ENCODE assay signal across 13 cellular contexts in the genomic region with DNA sequence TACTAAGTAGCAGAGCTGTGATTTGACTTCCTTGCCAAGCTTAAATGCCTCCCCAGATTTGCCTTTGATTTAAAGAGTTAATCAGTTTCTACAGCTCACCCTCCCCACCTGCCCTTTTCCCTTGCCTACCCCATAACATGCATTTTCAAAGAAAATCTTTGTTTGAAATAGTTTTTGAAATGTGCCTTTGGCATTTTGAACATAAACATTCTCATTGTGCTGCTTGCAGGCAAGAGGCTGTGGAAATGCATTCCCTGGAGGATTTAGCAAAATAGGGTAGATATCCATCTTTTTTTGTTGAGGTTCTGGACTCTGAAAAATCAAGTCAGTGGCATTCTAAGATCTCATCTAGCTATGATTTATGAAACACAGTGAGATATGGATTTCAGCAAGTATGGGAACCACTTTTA. TPM values are rescaled to one million over a fixed set of nuclear protein-coding genes. Genes with fewer than 3 reads are reported as not detected.
DNase-seq lines count a peak whose midpoint lies in the region; ATAC-seq and TF ChIP-seq lines count a peak whose summit lies in the region.
"Had no signal": no experiment of that assay in that cellular context is flagged by ENCODE, and none has a peak within 500 bp of the region (broad histone marks: within the 10 kb centered on the region; RNA-seq: fewer than 3 reads in every experiment).

No MANE protein-coding gene starts in this region.

- CTCF ChIA-PET in OCI-LY7 (lab: Charles Lee; ENCODE audit: unreplicated experiment): no interaction called here

- peaks cover 3% of the 10 kb centered on the region for H3K9me3 Mint-ChIP-seq in neural crest cell
- H3K9me3 Mint-ChIP-seq: activated naive CD4-positive, alpha-beta T cell treated with anti-CD3 and anti-CD28 coated beads for 36 hours had no signal

- H4K20me1 ChIP-seq in BLaER1 treated with 17β-estradiol and CSF1 and Interleukin-3, amounts not matched to agents 10 nM and 100 nM: peaks cover 70 to 82% (median 81%) of the 10 kb centered on the region in 11 experiments
- H4K20me1 ChIP-seq in OCI-LY7 (ENCODE audit: insufficient read depth, low read length): peaks cover 35% of the 10 kb centered on the region

- DNase-seq in OCI-LY7 (ENCODE audit: low spot score): no peak
- no peak for DNase-seq in coronary artery (ENCODE audit: low spot score)
- no peak for DNase-seq in neural crest cell (ENCODE audit: low read depth, low spot score)
- no peak for DNase-seq in RKO (ENCODE audit: low spot score)
- no peak for DNase-seq in stimulated activated CD4-positive, alpha-beta T cell treated with anti-CD3 and anti-CD28 coated beads, Interleukin-4, amount 100 ng/mL, for 4 hours
- no peak for DNase-seq in AG08395 (ENCODE audit: low spot score)
- DNase-seq: activated CD4-positive, alpha-beta T cell treated with anti-CD3 and anti-CD28 coated beads for 1 hour; activated naive CD4-positive, alpha-beta T cell treated with anti-CD3 and anti-CD28 coated beads for 36 hours; effector memory CD4-positive, alpha-beta T cell; NCI-H2081 treated with DMSO at 0.1 percent for 48 hours; stimulated activated CD4-positive, alpha-beta T cell treated with anti-CD3 and anti-CD28 coated beads, Interleukin-4, amount 100 ng/mL, for 1 hour had no signal

- no peak for ATAC-seq in HG02623 (IDR thresholded peaks at IDR 0.05; ENCODE audit: unreplicated experiment)

- peaks cover 67% of the 10 kb centered on the region for H3K4me1 Mint-ChIP-seq in neural crest cell

- peak overlapping the region; percentile 73 for H3K4me3 Mint-ChIP-seq in neural crest cell
- H3K4me3 Mint-ChIP-seq: activated naive CD4-positive, alpha-beta T cell treated with anti-CD3 and anti-CD28 coated beads for 36 hours had no signal

- no peak overlapping the region for H2AFZ ChIP-seq in OCI-LY7 (ENCODE audit: low read length)

- H3K4me2 ChIP-seq in BLaER1 treated with 17β-estradiol and CSF1 and Interleukin-3, amounts not matched to agents 10 nM and 100 nM: peak overlapping the region; percentile 62 to 82 (median 70); a peak in 18 of 22 replicates
- peak overlapping the region; percentile 76 for H3K4me2 ChIP-seq in OCI-LY7 (ENCODE audit: low read length)

- H3K27me3 ChIP-seq in BLaER1 treated with 17β-estradiol and CSF1 and Interleukin-3, amounts not matched to agents 10 nM and 100 nM: no peaks in the 10 kb centered on the region

- H3K9me3 ChIP-seq in BLaER1 treated with 17β-estradiol and CSF1 and Interleukin-3, amounts not matched to agents 10 nM and 100 nM (replicated peaks in 1 of 11): peaks cover 0 to 26% (median 8%) of the 10 kb centered on the region in 11 experiments; a peak in 12 of 22 replicates
- H3K9me3 ChIP-seq in OCI-LY7 (ENCODE audit: low read length): no peaks in the 10 kb centered on the region

- H3K36me3 ChIP-seq in BLaER1 treated with 17β-estradiol and CSF1 and Interleukin-3, amounts not matched to agents 10 nM and 100 nM: peaks cover 0 to 46% (median 20%) of the 10 kb centered on the region in 11 experiments; a peak in 16 of 22 replicates
- peaks cover 2% of the 10 kb centered on the region for H3K36me3 ChIP-seq in OCI-LY7 (ENCODE audit: insufficient read depth, low read length)

- POLR2A ChIA-PET in OCI-LY7 (lab: Charles Lee): interaction anchor here (1.5 to 3.5 kb wide), 4 partner anchors 8 to 35 kb away, joined by 6 to 19 read pairs (median 10); no protein-coding TSS in a partner anchor

- H3K4me1 ChIP-seq in BLaER1 treated with 17β-estradiol and CSF1 and Interleukin-3, amounts not matched to agents 10 nM and 100 nM: peaks cover 49 to 80% (median 67%) of the 10 kb centered on the region in 10 experiments
- H3K4me1 ChIP-seq in OCI-LY7 (ENCODE audit: insufficient read depth, low read length, poor library complexity, severe bottlenecking): peaks cover 77% of the 10 kb centered on the region

- peak overlapping the region; percentile 38 for H3K27ac Mint-ChIP-seq in neural crest cell (ENCODE audit: unreplicated experiment)

- H3K9me2 ChIP-seq in OCI-LY7 (ENCODE audit: insufficient read depth, low read length): no peaks in the 10 kb centered on the region

- intact Hi-C loops in OCI-LY7 (cut with micrococcal nuclease; ENCODE audit: unreplicated experiment): no loop called here

- TF ChIP-seq CTCF in OCI-LY7 (conservative IDR thresholded peaks at IDR 0.05; ENCODE audit: low read length) (no peak), coronary artery (IDR thresholded peaks at IDR 0.05) (no peak), neural crest cell (conservative IDR thresholded peaks at IDR 0.05) (no peak)

- H3K27me3 Mint-ChIP-seq in neural crest cell (ENCODE audit: low read depth): no peaks in the 10 kb centered on the region

- no peak overlapping the region for H3K9ac ChIP-seq in BLaER1 treated with 17β-estradiol and CSF1 and Interleukin-3, amounts not matched to agents 10 nM and 100 nM

- H3K4me3 ChIP-seq in BLaER1 treated with 17β-estradiol and CSF1 and Interleukin-3, amounts not matched to agents 10 nM and 100 nM: no peak overlapping the region
- H3K4me3 ChIP-seq in OCI-LY7 (ENCODE audit: low read depth, low read length, poor library complexity, severe bottlenecking) (no peak overlapping the region), coronary artery (peak overlapping the region; percentile 42)

- H3K79me2 ChIP-seq in OCI-LY7 (ENCODE audit: insufficient read depth, low read depth, low read length): peaks cover 81% of the 10 kb centered on the region

- H3K36me3 Mint-ChIP-seq in neural crest cell (ENCODE audit: low read depth): peaks cover 9% of the 10 kb centered on the region

- BruUV-seq in OCI-LY7 (replicated peaks; lab: Mats Ljungman, UMichigan): no TSS peak

- no peak overlapping the region for H3K27ac ChIP-seq in BLaER1 treated with 17β-estradiol and CSF1 and Interleukin-3, amounts not matched to agents 10 nM and 100 nM
- peak overlapping the region; percentile 91 for H3K27ac ChIP-seq in OCI-LY7 (ENCODE audit: low read depth, low read length, poor library complexity, severe bottlenecking)
- no peak overlapping the region for H3K27ac ChIP-seq in coronary artery

RNA-seq across cellular contexts. Expression of gene MAP4K4, which starts 55.7 kb away (rescaled TPM):
- 67.2 and 74.0 TPM in 2 replicates for total RNA-seq in OCI-LY7 (2014; rRNA removed; shearing (Covaris generic))
- total RNA-seq in OCI-LY7 (2022) (181 and 206 TPM in 2 replicates), neural crest cell (209 and 212 TPM in 2 replicates)
